In genomic region chr13:43948059-43948458, GRCh38 we compare ENCODE assay signal across 35 cellular contexts.
"Had no signal": no experiment of that assay in that cellular context is flagged by ENCODE, and none has a peak within 500 bp of the region (broad histone marks: within the 10 kb centered on the region; RNA-seq: fewer than 3 reads in every experiment).

No MANE protein-coding gene starts in this region.

- H3K36me3 ChIP-seq: MG63 had no signal

- H3K4me3 ChIP-seq: MG63 had no signal

- H3K27ac ChIP-seq: KMS-11 had no signal

- DNase-seq: Karpas-422, Kasumi-1, MG63, MM.1S, MV-4-11, NCI-H1048, NCI-H1092, NCI-H1092 treated with DMSO at 0.1 percent for 48 hours, NCI-H1105, NCI-H1105 treated with DMSO at 0.1 percent for 48 hours, NCI-H1417, NCI-H1417 treated with DMSO at 0.1 percent for 48 hours, NCI-H1436, NCI-H1436 treated with DMSO at 0.1 percent for 48 hours, NCI-H146, NCI-H1694, NCI-H1694 treated with DMSO at 0.1 percent for 48 hours, NCI-H187, NCI-H187 treated with DMSO at 0.1 percent for 48 hours, NCI-H1930, NCI-H2029, NCI-H2029 treated with DMSO at 0.1 percent for 48 hours, NCI-H2081 treated with DMSO at 0.1 percent for 48 hours, NCI-H2107, NCI-H2171, NCI-H2171 treated with DMSO at 0.1 percent for 48 hours, NCI-H2227 treated with DMSO at 0.1 percent for 48 hours, NCI-H226, NCI-H345, NCI-H446, NCI-H446 treated with DMSO at 0.1 percent for 48 hours, NCI-H510A, NCI-H510A treated with DMSO at 0.1 percent for 48 hours, NCI-H524 had no signal
